In genomic region chr9:120711841-120712538, GRCh38 we compare ENCODE assay signal across 8 cellular contexts. TPM values are rescaled to one million over a fixed set of nuclear protein-coding genes. Genes with fewer than 3 reads are reported as not detected.
DNase-seq lines count a peak whose midpoint lies in the region; ATAC-seq and TF ChIP-seq lines count a peak whose summit lies in the region.

No MANE protein-coding gene starts in this region.

- H3K27ac ChIP-seq in urinary bladder (ENCODE audit: low read depth), result no peak overlapping the region

- ATAC-seq in GM18868 (IDR thresholded peaks at IDR 0.05; ENCODE audit: unreplicated experiment) (no peak), GM19467 (IDR thresholded peaks at IDR 0.05; ENCODE audit: unreplicated experiment) (no peak)

- H3K27me3 ChIP-seq in mononuclear cell (ENCODE audit: insufficient read depth, low read length), result no peaks in the 10 kb centered on the region

- DNase-seq in stimulated activated CD4-positive, alpha-beta T cell treated with anti-CD3 and anti-CD28 coated beads, Interleukin-15, amount 100 ng/mL, for 24 hours, result peak; percentile 11
- no peak for DNase-seq in stimulated activated CD4-positive, alpha-beta T cell treated with anti-CD3 and anti-CD28 coated beads, Interleukin-2, amount 100 ng/mL, for 24 hours
- DNase-seq in astrocyte of the spinal cord (ENCODE audit: low read depth, low spot score) (no peak), dermis blood vessel endothelial cell (no peak)

- no peaks in the 10 kb centered on the region for H3K9me3 ChIP-seq in mononuclear cell (ENCODE audit: low read depth, low read length)

- peaks cover 75% of the 10 kb centered on the region for H3K4me1 ChIP-seq in mononuclear cell (ENCODE audit: insufficient read depth, low read length)
- no peaks in the 10 kb centered on the region for H3K4me1 ChIP-seq in urinary bladder (ENCODE audit: insufficient read depth)

- H3K4me3 ChIP-seq in astrocyte of the spinal cord (ENCODE audit: low read depth, low read length) (peak overlapping the region; percentile 68), mononuclear cell (ENCODE audit: low read length) (peak overlapping the region; percentile 84), urinary bladder (ENCODE audit: low read depth, low read length) (peak overlapping the region; percentile 82)

- in situ Hi-C loops in astrocyte of the spinal cord (cut with HindIII; ENCODE audit: low sequenced_read_pairs), result no loop called here

- TF ChIP-seq CTCF in astrocyte of the spinal cord (IDR thresholded peaks at IDR 0.05; ENCODE audit: low read depth, low read length), result no peak

- no peaks in the 10 kb centered on the region for H3K36me3 ChIP-seq in urinary bladder (ENCODE audit: insufficient read depth)

- 64% methylated on average over 5 of the region's 5 CpGs for WGBS in urinary bladder

RNA-seq across cellular contexts. Expression of gene MEGF9, which starts 2.3 kb away (rescaled TPM):
- total RNA-seq in mononuclear cell (13.4 TPM), urinary bladder (18.3 TPM), dermis blood vessel endothelial cell (8.7 and 9.7 TPM in 2 replicates)
- polyA plus RNA-seq in urinary bladder, result 9.7 TPM
